8 cellular contexts compared by ENCODE assay signal in the genomic region with DNA sequence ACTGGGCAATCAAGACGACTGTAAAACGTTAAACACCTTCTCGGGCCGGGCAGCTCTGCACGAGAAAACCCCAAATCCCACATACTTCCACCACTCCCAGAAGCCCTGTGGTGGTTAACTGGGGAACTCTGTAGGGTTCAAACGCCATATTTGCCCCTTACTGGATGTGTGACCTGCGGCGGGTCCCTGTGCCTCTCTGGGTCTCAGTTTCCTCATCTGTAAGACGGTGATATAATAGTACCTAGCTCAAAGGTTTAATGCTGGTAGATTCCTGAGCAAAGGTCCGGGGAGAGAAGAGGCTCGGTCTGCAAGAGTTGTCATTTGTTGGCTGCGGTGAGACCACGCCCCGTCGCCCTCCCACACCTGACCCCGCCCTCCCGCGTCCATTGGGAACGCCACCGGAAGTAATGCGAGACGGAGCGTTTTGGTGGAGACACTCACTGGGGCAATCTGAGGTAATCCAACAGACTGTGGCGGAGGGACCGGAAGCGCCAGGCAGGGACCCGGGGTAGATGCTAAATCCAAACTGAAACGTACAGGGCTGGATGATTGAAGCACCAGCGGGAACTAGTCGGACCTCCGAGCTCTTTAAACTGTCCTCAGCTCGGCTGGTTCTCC. TPM values are rescaled to one million over a fixed set of nuclear protein-coding genes. Genes with fewer than 3 reads are reported as not detected.
A peak's percentile ranks its signal among the peaks of the same experiment; 100 is the strongest.
DNase-seq lines count a peak whose midpoint lies in the region; ATAC-seq and TF ChIP-seq lines count a peak whose summit lies in the region.

No MANE protein-coding gene starts in this region.

- TF ChIP-seq CTCF in AG04449 (IDR thresholded peaks at IDR 0.05; ENCODE audit: insufficient read depth, low read length, missing control alignments) (no peak), WERI-Rb-1 (IDR thresholded peaks at IDR 0.05; ENCODE audit: low read depth, low read length) (no peak), mammary epithelial cell (conservative IDR thresholded peaks at IDR 0.05 in 1 of 2, IDR thresholded peaks at IDR 0.05 in 1 of 2; ENCODE audit: extremely low read depth in 1 of 2, insufficient read depth in 1 of 2, low read depth in 1 of 2, low read length in 2 of 2) (no peak)

- dilution Hi-C loops in mammary epithelial cell (cut with HindIII; ENCODE audit: low sequenced_read_pairs) = no loop called here

- DNase-seq in AG04449 (ENCODE audit: low read depth, low spot score) (peak; percentile 89), NCI-H2196 treated with DMSO at 0.1 percent for 48 hours (lab: John Stamatoyannopoulos, UW; ENCODE audit: unreplicated experiment) (peak; percentile 96), WERI-Rb-1 (peak; percentile 98), mammary epithelial cell (peak; percentile 98)

- 0% methylated on average over 14 of the region's 32 CpGs for WGBS in mammary epithelial cell (ENCODE audit: low coverage, missing lambda C conversion rate)

- no peaks in the 10 kb centered on the region for H3K27me3 ChIP-seq in WERI-Rb-1 (ENCODE audit: insufficient read depth, low read depth, severe bottlenecking)
- no peaks in the 10 kb centered on the region for H3K27me3 ChIP-seq in mammary epithelial cell (ENCODE audit: insufficient read depth, low read length)
- no peaks in the 10 kb centered on the region; the same call in 1 of the 2 replicates for H3K27me3 ChIP-seq in iPS-20b (ENCODE audit: insufficient read depth, low read length)
- no peaks in the 10 kb centered on the region for H3K27me3 ChIP-seq in skeletal muscle tissue (ENCODE audit: control insufficient read depth in 3 of 3, insufficient read depth in 3 of 3, low read length in 3 of 3)

- no peaks in the 10 kb centered on the region for H4K20me1 ChIP-seq in mammary epithelial cell (ENCODE audit: insufficient read depth, low read length)

- peaks cover 10% of the 10 kb centered on the region for H3K36me3 ChIP-seq in WERI-Rb-1
- no peaks in the 10 kb centered on the region for H3K36me3 ChIP-seq in mammary epithelial cell (ENCODE audit: insufficient read depth, low read length)
- peaks cover 9% of the 10 kb centered on the region; the same call in 1 of the 2 replicates for H3K36me3 ChIP-seq in iPS-20b (ENCODE audit: insufficient read depth, low read depth, low read length)
- peaks cover 4 to 8% (median 7%) of the 10 kb centered on the region in 3 donors for H3K36me3 ChIP-seq in skeletal muscle tissue (ENCODE audit: control insufficient read depth in 3 of 3, insufficient read depth in 3 of 3, low read length in 3 of 3)

- peak overlapping the region; percentile 99 for H3K4me3 ChIP-seq in AG04449 (ENCODE audit: low read depth, low read length)
- peak overlapping the region; percentile 93 for H3K4me3 ChIP-seq in WERI-Rb-1 (ENCODE audit: low read depth, low read length)
- peak overlapping the region; percentile 82 to 93 (median 87) for H3K4me3 ChIP-seq in mammary epithelial cell (replicated peaks in 1 of 3; ENCODE audit: insufficient read depth in 1 of 3, low read depth in 2 of 3, low read length in 3 of 3)
- peak overlapping the region; percentile 97 for H3K4me3 ChIP-seq in iPS-20b (ENCODE audit: low read length)
- peak overlapping the region; percentile 94 to 98 (median 98) for H3K4me3 ChIP-seq in skeletal muscle tissue (ENCODE audit: low read length in 3 of 3)

- POLR2A ChIA-PET in AG04449 (lab: Yijun Ruan, JAX) = interaction anchor here (1.2 to 2.8 kb wide), 3 partner anchors 9 to 258 kb away, joined by 3 to 25 read pairs (median 7); partner anchors contain the start of genes ABCB9, MPHOSPH9 and MTRFR

- H3K4me1 ChIP-seq in mammary epithelial cell (ENCODE audit: insufficient read depth, low read length) = peaks cover 18% of the 10 kb centered on the region
- no peaks in the 10 kb centered on the region for H3K4me1 ChIP-seq in iPS-20b (ENCODE audit: insufficient read depth, low read length)
- H3K4me1 ChIP-seq in skeletal muscle tissue (ENCODE audit: control insufficient read depth in 3 of 3, insufficient read depth in 3 of 3, low read length in 3 of 3) = peaks cover 37 to 50% (median 39%) of the 10 kb centered on the region in 3 donors

- in situ Hi-C loops in mammary epithelial cell (cut with MboI; ENCODE audit: low sequenced_read_pairs in 2 of 2) = loop anchor here in 1 of 2 donors (25.0 kb wide), 2 partner anchors 187 to 337 kb away; no protein-coding TSS in a partner anchor

- intact Hi-C loops in mammary epithelial cell (cut with micrococcal nuclease) = loop anchor here (2.0 kb wide), 2 partner anchors 176 to 264 kb away; partner anchors contain the start of gene PITPNM2

- peaks cover 35% of the 10 kb centered on the region for H3K79me2 ChIP-seq in mammary epithelial cell (ENCODE audit: insufficient read depth, low read length)

- ATAC-seq in GM18907 (IDR thresholded peaks at IDR 0.05; ENCODE audit: unreplicated experiment) (peak; percentile 74), HG03139 (IDR thresholded peaks at IDR 0.05; ENCODE audit: unreplicated experiment) (peak; percentile 67)

- H3K4me2 ChIP-seq in mammary epithelial cell (ENCODE audit: insufficient read depth, low read depth, low read length) = peak overlapping the region; percentile 93

- peak overlapping the region; percentile 90 for H3K9ac ChIP-seq in mammary epithelial cell (ENCODE audit: insufficient read depth, low read length)
- peak overlapping the region; percentile 99 for H3K9ac ChIP-seq in iPS-20b (ENCODE audit: low read depth, low read length)
- peak overlapping the region; percentile 94 to 100 (median 99) for H3K9ac ChIP-seq in skeletal muscle tissue (ENCODE audit: low read depth in 1 of 3, low read length in 3 of 3)

- CTCF ChIA-PET in AG04449 (lab: Yijun Ruan, JAX) = interaction anchor here (1.3 to 3.5 kb wide), 3 partner anchors 12 to 264 kb away, joined by 4 to 21 read pairs (median 5); no protein-coding TSS in a partner anchor
- CTCF ChIA-PET in mammary epithelial cell (lab: Charles Lee; ENCODE audit: low non-redundant PET) = no interaction called here

- peak overlapping the region; percentile 95 for H2AFZ ChIP-seq in mammary epithelial cell (ENCODE audit: low read depth, low read length)

- BruUV-seq in mammary epithelial cell (replicated peaks; lab: Mats Ljungman, UMichigan) = no TSS peak

- H3K9me3 ChIP-seq in WERI-Rb-1 (ENCODE audit: severe bottlenecking) (no peaks in the 10 kb centered on the region), mammary epithelial cell (replicated peaks; ENCODE audit: insufficient read depth, low read length) (no peaks in the 10 kb centered on the region), iPS-20b (ENCODE audit: insufficient read depth, low read depth, low read length) (no peaks in the 10 kb centered on the region), skeletal muscle tissue (ENCODE audit: control insufficient read depth in 3 of 3, low read length in 3 of 3) (no peaks in the 10 kb centered on the region)

- H3K27ac ChIP-seq in WERI-Rb-1 (peak overlapping the region; percentile 97), mammary epithelial cell (ENCODE audit: insufficient read depth, low read depth, low read length) (peak overlapping the region; percentile 83), iPS-20b (ENCODE audit: low read length) (peak overlapping the region; percentile 91), skeletal muscle tissue (ENCODE audit: low read depth, low read length) (peak overlapping the region; percentile 98)

RNA-seq across cellular contexts. Expression of gene OGFOD2, which starts 0.7 kb away (rescaled TPM):
- total RNA-seq in mammary epithelial cell (10 to 100 TPM in 1 of 2 donors, 1 to 10 TPM in 1; 8.2 to 16.2 TPM), skeletal muscle tissue (4.2 TPM)
- polyA plus RNA-seq in mammary epithelial cell = 13.6 TPM
- 18.9 TPM for polyA minus RNA-seq in mammary epithelial cell

RNA-seq across cellular contexts. Expression of gene ARL6IP4, which starts 6.1 kb away (rescaled TPM):
- total RNA-seq in mammary epithelial cell (100 to 1,000 TPM in 1 of 2 donors, 10 to 100 TPM in 1; 70.2 to 166 TPM), skeletal muscle tissue (93.4 TPM)
- 183 TPM for polyA plus RNA-seq in mammary epithelial cell
- polyA minus RNA-seq in mammary epithelial cell = 171 TPM

RNA-seq across cellular contexts. Expression of gene ABCB9, which starts 8.1 kb away (rescaled TPM):
- total RNA-seq in mammary epithelial cell = 10 to 100 TPM; 11.2 to 15.5 TPM
- polyA plus RNA-seq in mammary epithelial cell = 15.2 TPM
- polyA minus RNA-seq in mammary epithelial cell = 12.7 TPM
- total RNA-seq in skeletal muscle tissue = 2.6 TPM

Comparison
In these comparisons a context has a peak if more than half of its experiments do, and no peak if none do; other contexts are left out.
1. Peak in every context shown above with its lines: DNase-seq, ATAC-seq, H3K4me3 ChIP-seq and H3K27ac ChIP-seq.